In genomic region chr2:8581048-8581561, GRCh38 we compare ENCODE assay signal across 16 cellular contexts.
A peak's percentile ranks its signal among the peaks of the same experiment; 100 is the strongest.
DNase-seq lines count a peak whose midpoint lies in the region; ATAC-seq, FAIRE-seq and TF ChIP-seq lines count a peak whose summit lies in the region.
"Had no signal": no experiment of that assay in that cellular context is flagged by ENCODE, and none has a peak within 500 bp of the region (broad histone marks: within the 10 kb centered on the region; RNA-seq: fewer than 3 reads in every experiment).

No MANE protein-coding gene starts in this region.

- ATAC-seq in A549 (peak; percentile 7 to 10; a peak in 2 of 6 replicates), RWPE2 (ENCODE audit: low read depth) (no peak)
- no peak for ATAC-seq in natural killer cell treated with Interleukin-12 subunit alpha and Interleukin-12 subunit beta and Interleukin-15 and Interleukin-18, amount 100 ng/mL, for 72 hours

- H3K4me3 Mint-ChIP-seq in natural killer cell treated with Interleukin-12 subunit alpha and Interleukin-12 subunit beta and Interleukin-15 and Interleukin-18, amount 100 ng/mL, for 72 hours: no peak overlapping the region
- H3K4me3 Mint-ChIP-seq: activated naive CD4-positive, alpha-beta T cell treated with anti-CD3 and anti-CD28 coated beads for 36 hours had no signal

- 95% methylated on average over 7 of the region's 7 CpGs for WGBS in A549 (ENCODE audit: missing lambda C conversion rate)

- TF ChIP-seq POLR2A in A549 (IDR thresholded peaks at IDR 0.05; ENCODE audit: low read length): no peak

- no peaks in the 10 kb centered on the region for H3K27me3 ChIP-seq in RWPE2 (ENCODE audit: insufficient read depth, poor library complexity, severe bottlenecking)
- H3K27me3 ChIP-seq: Peyer's patch had no signal

- H3K27ac ChIP-seq in A549 (0 out of 6 replicates have a peak overlapping the region, but pooled peaks of 1 of the 2 experiments have one; percentile 4), RWPE2 (ENCODE audit: poor library complexity, severe bottlenecking) (no peak overlapping the region)
- H3K27ac ChIP-seq: C4-2B, epithelial cell of prostate had no signal

- H3K9me3 ChIP-seq in A549 (no peaks in the 10 kb centered on the region), RWPE2 (ENCODE audit: severe bottlenecking) (no peaks in the 10 kb centered on the region)
- H3K9me3 ChIP-seq: Peyer's patch had no signal

- no peak for TF ChIP-seq EP300 in A549 (IDR thresholded peaks at IDR 0.05)

- no peaks in the 10 kb centered on the region for H3K9me3 Mint-ChIP-seq in natural killer cell treated with Interleukin-12 subunit alpha and Interleukin-12 subunit beta and Interleukin-15 and Interleukin-18, amount 100 ng/mL, for 72 hours
- H3K9me3 Mint-ChIP-seq: activated naive CD4-positive, alpha-beta T cell treated with anti-CD3 and anti-CD28 coated beads for 36 hours had no signal

- peak overlapping the region in 1 of 2 donors; percentile 76 for H3K27ac Mint-ChIP-seq in natural killer cell treated with Interleukin-12 subunit alpha and Interleukin-12 subunit beta and Interleukin-15 and Interleukin-18, amount 100 ng/mL, for 72 hours

- DNase-seq in A549 (ENCODE audit: low read depth in 1 of 2, low spot score in 1 of 2): no peak
- peak; percentile 58 for DNase-seq in COR-L47 (lab: John Stamatoyannopoulos, UW)
- DNase-seq in RWPE2 (ENCODE audit: low spot score): peak; percentile 43
- peak; percentile 55 for DNase-seq in mesenteric fat pad (ENCODE audit: low spot score)
- DNase-seq in NCI-H82 treated with DMSO at 0.1 percent for 48 hours (lab: John Stamatoyannopoulos, UW; ENCODE audit: unreplicated experiment): no peak
- no peak for DNase-seq in NCI-H774 (lab: John Stamatoyannopoulos, UW)
- no peak for DNase-seq in natural killer cell treated with Interleukin-12 subunit alpha and Interleukin-12 subunit beta and Interleukin-15 and Interleukin-18, amount 100 ng/mL, for 72 hours (ENCODE audit: low spot score)
- no peak for DNase-seq in SK-N-DZ (ENCODE audit: low spot score)
- DNase-seq: EL, NCI-H524, Peyer's patch, T-helper 9 cell had no signal

- TF ChIP-seq RAD21 in A549 (conservative IDR thresholded peaks at IDR 0.05 in 1 of 2, IDR thresholded peaks at IDR 0.05 in 1 of 2): no peak

- no peaks in the 10 kb centered on the region for H3K36me3 ChIP-seq in RWPE2 (ENCODE audit: low read depth)
- H3K36me3 ChIP-seq: Peyer's patch had no signal

- POLR2A ChIA-PET in A549 (lab: Yijun Ruan, JAX): interaction anchor here (0.8 kb wide), 1 partner anchor 101 kb away, joined by 3 read pairs; the partner anchor contains the start of gene ID2

- H3K4me1 Mint-ChIP-seq in natural killer cell treated with Interleukin-12 subunit alpha and Interleukin-12 subunit beta and Interleukin-15 and Interleukin-18, amount 100 ng/mL, for 72 hours (ENCODE audit: low read depth in 2 of 2): peaks cover 24 to 29% of the 10 kb centered on the region in 2 donors

- no peak overlapping the region for H3K4me3 ChIP-seq in A549
- H3K4me3 ChIP-seq in RWPE2 (ENCODE audit: severe bottlenecking): no peak overlapping the region
- H3K4me3 ChIP-seq: Peyer's patch had no signal

- no peak overlapping the region for H3K4me2 ChIP-seq in A549

- H3K36me3 Mint-ChIP-seq in natural killer cell treated with Interleukin-12 subunit alpha and Interleukin-12 subunit beta and Interleukin-15 and Interleukin-18, amount 100 ng/mL, for 72 hours: no peaks in the 10 kb centered on the region

- CTCF ChIA-PET in A549 (lab: Yijun Ruan, JAX): interaction anchor here (0.8 to 1.7 kb wide), 3 partner anchors 10 to 61 kb away, joined by 3 to 5 read pairs (median 4); no protein-coding TSS in a partner anchor

- no peak for TF ChIP-seq CTCF in A549 (IDR thresholded peaks at IDR 0.05)
- TF ChIP-seq CTCF in RWPE2 (IDR thresholded peaks at IDR 0.05; ENCODE audit: poor library complexity, severe bottlenecking): no peak

- H3K4me1 ChIP-seq in A549 (no peaks in the 10 kb centered on the region), RWPE2 (ENCODE audit: insufficient read depth, poor library complexity, severe bottlenecking) (no peaks in the 10 kb centered on the region)

- no peak for FAIRE-seq in A549 (lab: Jason Lieb, UNC)
- FAIRE-seq: islet of Langerhans had no signal

- no peaks in the 10 kb centered on the region for H3K27me3 Mint-ChIP-seq in natural killer cell treated with Interleukin-12 subunit alpha and Interleukin-12 subunit beta and Interleukin-15 and Interleukin-18, amount 100 ng/mL, for 72 hours

TF ChIP-seq in A549, 52 proteins besides CTCF, POLR2A, EP300 and RAD21:
- TF ChIP-seq E2F6 (IDR thresholded peaks at IDR 0.05; ENCODE audit: borderline replicate concordance, low read depth) (no peak), CHD4 (IDR thresholded peaks at IDR 0.05; ENCODE audit: borderline replicate concordance) (no peak), NFE2L2 (conservative IDR thresholded peaks at IDR 0.05; ENCODE audit: low read length) (no peak), FOSB (CRISPR knock-in tag; IDR thresholded peaks at IDR 0.05) (no peak), CBX2 (IDR thresholded peaks at IDR 0.05; ENCODE audit: borderline replicate concordance, low read depth) (no peak), HEYL (CRISPR knock-in tag; IDR thresholded peaks at IDR 0.05) (no peak), ZNF302 (CRISPR knock-in tag; IDR thresholded peaks at IDR 0.05) (no peak), ELK1 (IDR thresholded peaks at IDR 0.05; ENCODE audit: low read depth, low read length) (no peak)

Comparison
In these comparisons a context has a peak if more than half of its experiments do, and no peak if none do; other contexts are left out.
1. ATAC-seq: peak in A549 (2 of 2); none in RWPE2 (single experiment) and natural killer cell treated with Interleukin-12 subunit alpha and Interleukin-12 subunit beta and Interleukin-15 and Interleukin-18, amount 100 ng/mL, for 72 hours (0 of 2).
2. DNase-seq: peak in COR-L47 (single experiment), RWPE2 (single experiment) and mesenteric fat pad (single experiment); none in A549 (0 of 2), NCI-H82 treated with DMSO at 0.1 percent for 48 hours (single experiment), NCI-H774 (single experiment), natural killer cell treated with Interleukin-12 subunit alpha and Interleukin-12 subunit beta and Interleukin-15 and Interleukin-18, amount 100 ng/mL, for 72 hours (single experiment) and SK-N-DZ (single experiment).